1 cellular context compared by ENCODE assay signal in the genomic region with DNA sequence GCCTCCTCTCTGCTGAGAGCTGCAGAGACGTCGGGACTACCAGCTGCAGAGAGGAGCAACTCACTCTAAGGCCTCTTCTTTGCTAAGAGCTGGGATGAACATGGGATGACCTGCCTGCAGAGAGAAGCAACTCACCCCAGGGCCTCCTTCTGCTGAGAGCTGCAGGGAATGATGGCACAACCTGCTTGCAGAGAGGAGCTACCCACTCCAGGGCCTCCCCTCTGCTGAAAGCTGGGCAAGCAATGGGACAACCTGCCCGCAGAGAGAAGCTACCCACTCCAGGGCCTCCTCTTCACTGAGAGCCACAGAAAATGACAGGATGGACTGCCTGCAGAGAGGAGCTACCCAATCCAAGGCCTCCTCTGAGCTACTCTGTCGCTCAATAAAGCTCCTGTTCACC.
TF ChIP-seq lines count a peak whose summit lies in the region.

No MANE protein-coding gene starts in this region.

TF ChIP-seq in liver, 16 proteins besides CTCF, POLR2A, EP300 and RAD21 (continued from another document):
- TF ChIP-seq ZBTB33 (IDR thresholded peaks at IDR 0.05) = no peak
- TF ChIP-seq HNF4G (IDR thresholded peaks at IDR 0.05) = no peak
